In the genomic region with DNA sequence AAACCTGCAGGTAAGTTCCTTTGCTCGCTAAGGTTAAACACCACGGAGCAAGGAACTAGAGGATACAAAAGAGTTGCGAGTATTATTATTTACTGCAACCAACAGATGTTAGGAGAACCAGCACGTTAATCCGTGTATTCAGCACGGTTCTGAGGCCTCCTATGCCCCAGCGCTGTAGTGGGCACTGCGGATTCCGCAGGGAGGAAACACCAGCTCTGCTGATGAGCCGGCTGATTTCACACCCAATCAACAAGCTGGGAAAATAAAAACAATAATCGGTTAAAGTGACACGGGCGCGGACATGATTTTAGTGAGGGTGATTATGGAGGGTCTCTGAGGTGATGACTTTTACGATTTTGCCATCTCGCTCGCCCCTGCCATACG, we compare ENCODE assay signal across 8 cellular contexts. TPM values are rescaled to one million over a fixed set of nuclear protein-coding genes. Genes with fewer than 3 reads are reported as not detected.
A peak's percentile ranks its signal among the peaks of the same experiment; 100 is the strongest.
DNase-seq lines count a peak whose midpoint lies in the region; ATAC-seq and TF ChIP-seq lines count a peak whose summit lies in the region.

No MANE protein-coding gene starts in this region.

- H3K18ac ChIP-seq in trophoblast cell (ENCODE audit: low read length), result peak overlapping the region; percentile 25

- no peak overlapping the region for H2BK120ac ChIP-seq in trophoblast cell (ENCODE audit: insufficient read depth, low read length, poor library complexity)

- H3F3A ChIP-seq in PC-3 (ENCODE audit: low read length, unreplicated experiment), result no peaks in the 10 kb centered on the region

- H4K8ac ChIP-seq in trophoblast cell (ENCODE audit: low read depth, low read length), result peak overlapping the region; percentile 89

- H3K23ac ChIP-seq in trophoblast cell (ENCODE audit: low read length), result no peak overlapping the region

- no peak overlapping the region for H2BK5ac ChIP-seq in trophoblast cell (ENCODE audit: low read depth, low read length, poor library complexity)

- peak overlapping the region; percentile 70 for H4K91ac ChIP-seq in trophoblast cell (ENCODE audit: low read depth, low read length)

- H3K36me3 ChIP-seq in PC-3 (ENCODE audit: low read depth, low read length) (no peaks in the 10 kb centered on the region), fibroblast of lung (ENCODE audit: control insufficient read depth, insufficient read depth, low read length) (no peaks in the 10 kb centered on the region), trophoblast cell (ENCODE audit: control insufficient read depth in 1 of 2, insufficient read depth in 2 of 2, low read length in 2 of 2) (no peaks in the 10 kb centered on the region), SJCRH30 (no peaks in the 10 kb centered on the region)

- POLR2A ChIA-PET in PC-3 (lab: Charles Lee; ENCODE audit: unreplicated experiment), result no interaction called here

- TF ChIP-seq CTCF in PC-3 (conservative IDR thresholded peaks at IDR 0.05; ENCODE audit: low read depth, low read length) (no peak), fibroblast of lung (conservative IDR thresholded peaks at IDR 0.05 in 1 of 2, IDR thresholded peaks at IDR 0.05 in 1 of 2; ENCODE audit: low read depth in 1 of 2, low read length in 2 of 2) (no peak)

- peak overlapping the region; percentile 27 for H3K27ac ChIP-seq in PC-3 (ENCODE audit: low read length)
- H3K27ac ChIP-seq in fibroblast of lung (ENCODE audit: insufficient read depth, low read length), result peak overlapping the region; percentile 53
- no peak overlapping the region for H3K27ac ChIP-seq in trophoblast cell (ENCODE audit: low read depth, low read length)
- no peak overlapping the region for H3K27ac ChIP-seq in SJCRH30

- peak overlapping the region; percentile 30 for H2BK12ac ChIP-seq in trophoblast cell (ENCODE audit: low read length)

- no CpG with 5 or more reads among the region's 18 CpGs for WGBS in trophoblast cell (ENCODE audit: extremely low coverage, insufficient coverage, insufficient read length)

- H3K4ac ChIP-seq in trophoblast cell (ENCODE audit: low read depth, low read length), result no peak overlapping the region

- H3K4me1 ChIP-seq in PC-3 (ENCODE audit: insufficient read depth, low read length) (peaks cover 6% of the 10 kb centered on the region), fibroblast of lung (ENCODE audit: control insufficient read depth, extremely low read depth, insufficient read depth, low read length) (peaks cover 2% of the 10 kb centered on the region), trophoblast cell (ENCODE audit: control insufficient read depth in 1 of 2, insufficient read depth in 2 of 2, low read length in 2 of 2) (peaks cover 5 to 7% of the 10 kb centered on the region in 2 experiments), SJCRH30 (no peaks in the 10 kb centered on the region)

- CTCF ChIA-PET in PC-3 (lab: Charles Lee), result no interaction called here

- no peak for DNase-seq in PC-3
- DNase-seq in fibroblast of lung (ENCODE audit: low read depth in 2 of 2), result no peak
- DNase-seq in trophoblast cell, result no peak
- no peak for DNase-seq in Kasumi-1 (lab: John Stamatoyannopoulos, UW)
- DNase-seq in anterior cingulate cortex (lab: John Stamatoyannopoulos, UW), result no peak
- DNase-seq in SJCRH30, result no peak

- H3K9me2 ChIP-seq in PC-3 (replicated peaks; ENCODE audit: low read length), result no peaks in the 10 kb centered on the region

- no peak overlapping the region for H3K14ac ChIP-seq in trophoblast cell (ENCODE audit: low read length)

- ATAC-seq in PC-3 (no peak), HG02588 (IDR thresholded peaks at IDR 0.05; ENCODE audit: unreplicated experiment) (no peak)

- no peaks in the 10 kb centered on the region for H3K9me3 ChIP-seq in PC-3 (ENCODE audit: low read length)
- H3K9me3 ChIP-seq in fibroblast of lung (ENCODE audit: control insufficient read depth, insufficient read depth, low read depth, low read length), result no peaks in the 10 kb centered on the region
- no peaks in the 10 kb centered on the region for H3K9me3 ChIP-seq in trophoblast cell (ENCODE audit: insufficient read depth, low read depth, low read length)
- H3K9me3 ChIP-seq in SJCRH30 (replicated peaks), result no peaks in the 10 kb centered on the region

- BruUV-seq in PC-3 (replicated peaks; lab: Mats Ljungman, UMichigan), result no TSS peak

- intact Hi-C loops in PC-3 (cut with micrococcal nuclease), result loop anchor here (1.0 to 2.0 kb wide), 3 partner anchors 53 to 213 kb away; a partner anchor contains a TSS

- H3K9ac ChIP-seq in PC-3 (ENCODE audit: low read length) (peak overlapping the region; percentile 59), fibroblast of lung (ENCODE audit: insufficient read depth, low read length) (peak overlapping the region; percentile 63), trophoblast cell (ENCODE audit: low read length) (peak overlapping the region; percentile 41)

- H3K79me1 ChIP-seq in trophoblast cell (ENCODE audit: low read length), result peaks cover 2% of the 10 kb centered on the region

- peak overlapping the region; percentile 78 for H4K12ac ChIP-seq in trophoblast cell (ENCODE audit: low read depth, low read length)

- no peaks in the 10 kb centered on the region for H4K20me1 ChIP-seq in PC-3 (ENCODE audit: low read length)
- no peaks in the 10 kb centered on the region for H4K20me1 ChIP-seq in fibroblast of lung (ENCODE audit: control insufficient read depth, extremely low read depth, insufficient read depth, low read length)

- peak overlapping the region; percentile 53 for H2AK5ac ChIP-seq in trophoblast cell (ENCODE audit: low read length)

- H3K4me2 ChIP-seq in PC-3 (ENCODE audit: low read length), result peak overlapping the region; percentile 77
- peak overlapping the region; percentile 79 for H3K4me2 ChIP-seq in fibroblast of lung (ENCODE audit: extremely low read depth, insufficient read depth, low read length)
- peak overlapping the region; percentile 92 for H3K4me2 ChIP-seq in trophoblast cell (ENCODE audit: low read length)

- H3K27me3 ChIP-seq in PC-3 (ENCODE audit: low read length) (no peaks in the 10 kb centered on the region), fibroblast of lung (ENCODE audit: control insufficient read depth, insufficient read depth, low read length) (no peaks in the 10 kb centered on the region), trophoblast cell (ENCODE audit: insufficient read depth, low read length) (no peaks in the 10 kb centered on the region), SJCRH30 (no peaks in the 10 kb centered on the region)

- H3K79me2 ChIP-seq in PC-3 (ENCODE audit: low read length) (no peaks in the 10 kb centered on the region), fibroblast of lung (ENCODE audit: control insufficient read depth, insufficient read depth, low read length) (no peaks in the 10 kb centered on the region), trophoblast cell (ENCODE audit: control insufficient read depth, insufficient read depth, low read length, poor library complexity) (peaks cover 4% of the 10 kb centered on the region)

- H3K4me3 ChIP-seq in GM08714 (ENCODE audit: low read length) (peak overlapping the region; percentile 52; the same call in 1 of the 2 replicates), PC-3 (ENCODE audit: low read length) (peak overlapping the region; percentile 76), fibroblast of lung (replicated peaks in 1 of 4; ENCODE audit: control extremely low read depth in 1 of 4, insufficient read depth in 1 of 4, low read depth in 3 of 4, low read length in 4 of 4) (peak overlapping the region; percentile 49 to 83 (median 67)), trophoblast cell (ENCODE audit: low read depth, low read length) (no peak overlapping the region), SJCRH30 (no peak overlapping the region)

- peak overlapping the region; percentile 94 for H2AFZ ChIP-seq in PC-3 (ENCODE audit: low read length)
- H2AFZ ChIP-seq in fibroblast of lung (ENCODE audit: low read length), result peak overlapping the region; percentile 85
- peak overlapping the region; percentile 52 for H2AFZ ChIP-seq in trophoblast cell (ENCODE audit: insufficient read depth, low read length, poor library complexity)

RNA-seq across cellular contexts. Expression of a gene that starts 0.7 kb away (rescaled TPM):
- total RNA-seq in PC-3 (2014; rRNA removed), result 23.7 and 33.2 TPM in 2 replicates
- total RNA-seq in fibroblast of lung, result 26.5 and 27.9 TPM in 2 replicates
- 6.1 and 6.7 TPM in 2 replicates for polyA plus RNA-seq in fibroblast of lung
- 5.2 and 5.4 TPM in 2 replicates for polyA plus RNA-seq in fibroblast of lung (2012)
- 3.0 and 4.0 TPM in 2 replicates for polyA minus RNA-seq in fibroblast of lung (ENCODE audit: low replicate concordance)
- 2.7 and 2.9 TPM in 2 replicates for polyA plus RNA-seq in trophoblast cell (2013)
- 0.06 TPM in 1 of 2 replicates, not detected in the other for total RNA-seq in SJCRH30 (2014; rRNA removed; shearing (Covaris generic))

RNA-seq across cellular contexts. Expression of a gene that starts 37.0 kb away (rescaled TPM):
- total RNA-seq in PC-3 (2014; rRNA removed) (not detected in 2 replicates), fibroblast of lung (not detected in 2 replicates)
- not detected in 2 replicates for polyA plus RNA-seq in fibroblast of lung
- not detected in 2 replicates for polyA plus RNA-seq in fibroblast of lung (2012)
- not detected in 2 replicates for polyA minus RNA-seq in fibroblast of lung (ENCODE audit: low replicate concordance)
- not detected in 2 replicates for polyA plus RNA-seq in trophoblast cell (2013)
- total RNA-seq in SJCRH30 (2014; rRNA removed; shearing (Covaris generic)), result not detected in 2 replicates

Comparison
In these comparisons a context has a peak if more than half of its experiments do, and no peak if none do; other contexts are left out.
1. H3K4me3 ChIP-seq: peak in GM08714 (single experiment), PC-3 (single experiment) and fibroblast of lung (4 of 4); none in trophoblast cell (single experiment) and SJCRH30 (single experiment).
2. H3K27ac ChIP-seq: peak in PC-3 (single experiment) and fibroblast of lung (single experiment); none in trophoblast cell (single experiment) and SJCRH30 (single experiment).
3. RNA of a gene that starts 0.7 kb away (total RNA-seq): 26.5 to 27.9 TPM in fibroblast of lung and 23.7 to 33.2 TPM in PC-3; 0.06 TPM in SJCRH30; every median in the first group is over 10 times any median in the second.
4. Peak in every context shown above with its lines, with median percentiles within 50 percentile points of each other: H2AFZ ChIP-seq, H3K4me2 ChIP-seq and H3K9ac ChIP-seq.